Comparison of ENCODE assay signal across 8 cellular contexts in the genomic region with DNA sequence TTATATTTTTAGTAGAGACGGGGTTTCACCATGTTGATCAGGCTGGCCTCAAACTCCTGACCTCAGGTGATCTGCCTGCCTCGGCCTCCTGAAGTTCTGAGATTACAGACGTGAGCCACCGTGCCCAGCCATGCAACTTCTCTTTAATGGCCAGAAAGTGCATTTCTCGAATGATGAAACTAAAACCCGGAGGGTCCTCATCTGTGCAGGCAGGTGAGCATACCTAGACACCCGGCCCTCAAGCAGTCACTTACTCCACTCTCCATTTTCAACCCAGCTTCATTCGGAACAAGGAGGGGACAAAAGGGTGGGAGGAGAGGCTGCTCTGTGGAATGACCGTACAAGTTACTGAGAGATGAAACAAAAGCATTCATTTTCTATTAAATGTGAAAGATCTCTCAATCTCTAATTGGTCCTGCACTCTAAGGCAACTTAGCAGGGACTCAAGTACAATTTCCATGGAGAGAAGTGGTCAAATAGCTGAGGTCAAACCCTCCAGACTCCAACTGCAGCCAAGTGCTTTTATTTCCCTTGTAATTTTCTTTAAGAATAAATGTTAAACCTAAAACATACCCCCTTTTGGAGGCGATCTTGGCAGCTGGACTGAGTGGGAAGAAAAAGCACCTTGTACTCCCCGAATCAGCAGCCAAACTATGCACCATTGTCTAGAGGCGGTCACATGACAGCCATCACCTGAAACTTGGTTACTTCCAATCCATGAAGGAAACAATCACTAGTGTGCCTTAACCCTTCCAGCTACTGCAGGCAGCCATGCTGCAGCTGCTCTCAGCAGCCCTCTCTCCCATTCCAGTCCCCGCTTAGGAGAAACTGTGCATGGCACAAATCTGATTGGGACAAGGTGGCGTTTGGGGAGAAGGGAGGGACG.
DNase-seq lines count a peak whose midpoint lies in the region; ATAC-seq and TF ChIP-seq lines count a peak whose summit lies in the region.

No MANE protein-coding gene starts in this region.

- peak overlapping the region; percentile 68 for H2BK5ac ChIP-seq in trophoblast cell (ENCODE audit: low read depth, low read length, poor library complexity)

- H3K79me1 ChIP-seq in trophoblast cell (ENCODE audit: low read length): peaks cover 5% of the 10 kb centered on the region

- no peak for TF ChIP-seq EP300 in SK-N-SH (IDR thresholded peaks at IDR 0.05; ENCODE audit: borderline replicate concordance in 1 of 2, low read depth in 1 of 2, low read length in 1 of 2)

- no peaks in the 10 kb centered on the region for H3K9me2 ChIP-seq in SK-N-SH

- H3K27me3 ChIP-seq in SK-N-SH (ENCODE audit: insufficient read depth) (no peaks in the 10 kb centered on the region), cardiac muscle cell (no peaks in the 10 kb centered on the region), trophoblast cell (ENCODE audit: insufficient read depth, low read length) (no peaks in the 10 kb centered on the region)

- H3K27ac ChIP-seq in SK-N-SH (ENCODE audit: low read depth in 2 of 2, low read length in 1 of 2) (peak overlapping the region; percentile 80 to 88), cardiac muscle cell (peak overlapping the region; percentile 87), trophoblast cell (ENCODE audit: low read depth, low read length) (peak overlapping the region; percentile 22)

- H2BK120ac ChIP-seq in trophoblast cell (ENCODE audit: insufficient read depth, low read length, poor library complexity): peak overlapping the region; percentile 46

- peak overlapping the region; percentile 95 for H3K18ac ChIP-seq in trophoblast cell (ENCODE audit: low read length)

- peak overlapping the region; percentile 68 for H2AK5ac ChIP-seq in trophoblast cell (ENCODE audit: low read length)

- H4K8ac ChIP-seq in trophoblast cell (ENCODE audit: low read depth, low read length): peak overlapping the region; percentile 82

- TF ChIP-seq CTCF in Calu3 (IDR thresholded peaks at IDR 0.05; ENCODE audit: unreplicated experiment) (no peak), SK-N-SH (IDR thresholded peaks at IDR 0.05) (no peak), cardiac muscle cell (IDR thresholded peaks at IDR 0.05; ENCODE audit: low read depth, low read length) (no peak)

- DNase-seq in Calu3 (peak; percentile 23), SK-N-SH (no peak), cardiac muscle cell (ENCODE audit: low read depth in 1 of 2, low spot score in 1 of 2) (no peak), trophoblast cell (no peak), NCI-H526 treated with DMSO at 0.1 percent for 48 hours (lab: John Stamatoyannopoulos, UW) (no peak), NAMALWA (ENCODE audit: low spot score) (no peak), kidney glomerular epithelial cell (lab: John Stamatoyannopoulos, UW) (no peak)

- peaks cover 62% of the 10 kb centered on the region for H3K4me1 Mint-ChIP-seq in Calu3 (ENCODE audit: low read depth, unreplicated experiment)

- peak overlapping the region; percentile 84 for H3K14ac ChIP-seq in trophoblast cell (ENCODE audit: low read length)

- H4K91ac ChIP-seq in trophoblast cell (ENCODE audit: low read depth, low read length): peak overlapping the region; percentile 90

- H3K9me3 ChIP-seq in SK-N-SH (no peaks in the 10 kb centered on the region), cardiac muscle cell (ENCODE audit: low read depth) (no peaks in the 10 kb centered on the region), trophoblast cell (ENCODE audit: insufficient read depth, low read depth, low read length) (peaks cover 2% of the 10 kb centered on the region)

- no peak for TF ChIP-seq RAD21 in SK-N-SH (IDR thresholded peaks at IDR 0.05; ENCODE audit: low read length)

- H3K36me3 ChIP-seq in SK-N-SH (replicated peaks in 1 of 2; ENCODE audit: control insufficient read depth in 1 of 2, insufficient read depth in 2 of 2, low read length in 1 of 2) (peaks cover 0 to 9% of the 10 kb centered on the region in 2 experiments), cardiac muscle cell (no peaks in the 10 kb centered on the region), trophoblast cell (ENCODE audit: control insufficient read depth in 1 of 2, insufficient read depth in 2 of 2, low read length in 2 of 2) (no peaks in the 10 kb centered on the region)

- H3K36me3 Mint-ChIP-seq in Calu3 (ENCODE audit: insufficient read depth, unreplicated experiment): peaks cover 19% of the 10 kb centered on the region

- peak overlapping the region; percentile 69 for H4K12ac ChIP-seq in trophoblast cell (ENCODE audit: low read depth, low read length)

- H3K9me3 Mint-ChIP-seq in Calu3 (ENCODE audit: low read depth, unreplicated experiment): no peaks in the 10 kb centered on the region

- H2BK12ac ChIP-seq in trophoblast cell (ENCODE audit: low read length): peak overlapping the region; percentile 78

- H3K4me2 ChIP-seq in SK-N-SH: peak overlapping the region; percentile 90
- peak overlapping the region; percentile 46 for H3K4me2 ChIP-seq in trophoblast cell (ENCODE audit: low read length)

- peaks cover 41 to 42% of the 10 kb centered on the region in 2 experiments for H3K4me1 ChIP-seq in SK-N-SH (ENCODE audit: control insufficient read depth in 1 of 2, insufficient read depth in 2 of 2, low read depth in 1 of 2, low read length in 1 of 2)
- H3K4me1 ChIP-seq in cardiac muscle cell (ENCODE audit: low read depth): peaks cover 32% of the 10 kb centered on the region
- peaks cover 19 to 22% of the 10 kb centered on the region in 2 experiments for H3K4me1 ChIP-seq in trophoblast cell (ENCODE audit: control insufficient read depth in 1 of 2, insufficient read depth in 2 of 2, low read length in 2 of 2)

- intact Hi-C loops in Calu3 (cut with micrococcal nuclease; ENCODE audit: unreplicated experiment): loop anchor here (1.0 to 5.0 kb wide), 2 partner anchors 10 to 61 kb away; a partner anchor contains a TSS

- CTCF ChIA-PET in Calu3 (lab: Charles Lee) (interaction anchor here (1.1 kb wide), 1 partner anchor 10 kb away, joined by 4 read pairs; no protein-coding TSS in a partner anchor), SK-N-SH (lab: Yijun Ruan, JAX) (no interaction called here)

- peaks cover 100% of the 10 kb centered on the region for H3K79me2 ChIP-seq in SK-N-SH (ENCODE audit: insufficient read depth)
- H3K79me2 ChIP-seq in trophoblast cell (ENCODE audit: control insufficient read depth, insufficient read depth, low read length, poor library complexity): peaks cover 6% of the 10 kb centered on the region

- no peak overlapping the region for H3K23ac ChIP-seq in trophoblast cell (ENCODE audit: low read length)

- WGBS in SK-N-SH (ENCODE audit: low lambda C conversion rate): 63% methylated on average over 15 of the region's 15 CpGs
- no CpG with 5 or more reads among the region's 15 CpGs for WGBS in trophoblast cell (ENCODE audit: extremely low coverage, insufficient coverage, insufficient read length)

- no peak for ATAC-seq in HG03342 (IDR thresholded peaks at IDR 0.05; ENCODE audit: unreplicated experiment)

- H3K9ac ChIP-seq in SK-N-SH: peak overlapping the region; percentile 59
- no peak overlapping the region for H3K9ac ChIP-seq in trophoblast cell (ENCODE audit: low read length)

- H4K20me1 ChIP-seq in SK-N-SH (ENCODE audit: insufficient read depth): peaks cover 93% of the 10 kb centered on the region

- peak overlapping the region; percentile 67 for H3K27ac Mint-ChIP-seq in Calu3 (ENCODE audit: unreplicated experiment)

- no peak overlapping the region for H2AFZ ChIP-seq in SK-N-SH (ENCODE audit: low read depth)
- H2AFZ ChIP-seq in trophoblast cell (ENCODE audit: insufficient read depth, low read length, poor library complexity): peak overlapping the region; percentile 39

- POLR2A ChIA-PET in SK-N-SH (lab: Yijun Ruan, JAX): interaction anchor here (0.7 kb wide), 1 partner anchor 761 kb away, joined by 3 read pairs; no protein-coding TSS in a partner anchor

- no peaks in the 10 kb centered on the region for H3K27me3 Mint-ChIP-seq in Calu3 (ENCODE audit: unreplicated experiment)

- H3F3A ChIP-seq in SK-N-SH (replicated peaks; ENCODE audit: insufficient read depth): peaks cover 23% of the 10 kb centered on the region

- peak overlapping the region; percentile 75 for H3K4me3 Mint-ChIP-seq in Calu3 (ENCODE audit: low read depth, unreplicated experiment)

- H3K4me3 ChIP-seq in SK-N-SH (ENCODE audit: low read depth in 2 of 2, low read length in 1 of 2) (peak overlapping the region; percentile 33 to 49), cardiac muscle cell (peak overlapping the region; percentile 23), trophoblast cell (ENCODE audit: low read depth, low read length) (no peak overlapping the region)

- BruUV-seq in Calu3 (replicated peaks; lab: Mats Ljungman, UMichigan): TSS peak; percentile 52

- peak overlapping the region; percentile 81 for H3K4ac ChIP-seq in trophoblast cell (ENCODE audit: low read depth, low read length)

TF ChIP-seq in SK-N-SH, 30 proteins besides CTCF, POLR2A, EP300 and RAD21 (continues in another document):
- TF ChIP-seq RFX5 (IDR thresholded peaks at IDR 0.05; ENCODE audit: low read length): no peak
- no peak for TF ChIP-seq SIN3A (IDR thresholded peaks at IDR 0.05; ENCODE audit: borderline replicate concordance, low read depth, low read length)
- TF ChIP-seq, protein P1, sequence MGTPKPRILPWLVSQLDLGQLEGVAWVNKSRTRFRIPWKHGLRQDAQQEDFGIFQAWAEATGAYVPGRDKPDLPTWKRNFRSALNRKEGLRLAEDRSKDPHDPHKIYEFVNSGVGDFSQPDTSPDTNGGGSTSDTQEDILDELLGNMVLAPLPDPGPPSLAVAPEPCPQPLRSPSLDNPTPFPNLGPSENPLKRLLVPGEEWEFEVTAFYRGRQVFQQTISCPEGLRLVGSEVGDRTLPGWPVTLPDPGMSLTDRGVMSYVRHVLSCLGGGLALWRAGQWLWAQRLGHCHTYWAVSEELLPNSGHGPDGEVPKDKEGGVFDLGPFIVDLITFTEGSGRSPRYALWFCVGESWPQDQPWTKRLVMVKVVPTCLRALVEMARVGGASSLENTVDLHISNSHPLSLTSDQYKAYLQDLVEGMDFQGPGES (IDR thresholded peaks at IDR 0.05; ENCODE audit: low read depth, low read length): no peak
- TF ChIP-seq MXI1 (IDR thresholded peaks at IDR 0.05; ENCODE audit: low read depth, low read length): no peak
- TF ChIP-seq, protein P2, sequence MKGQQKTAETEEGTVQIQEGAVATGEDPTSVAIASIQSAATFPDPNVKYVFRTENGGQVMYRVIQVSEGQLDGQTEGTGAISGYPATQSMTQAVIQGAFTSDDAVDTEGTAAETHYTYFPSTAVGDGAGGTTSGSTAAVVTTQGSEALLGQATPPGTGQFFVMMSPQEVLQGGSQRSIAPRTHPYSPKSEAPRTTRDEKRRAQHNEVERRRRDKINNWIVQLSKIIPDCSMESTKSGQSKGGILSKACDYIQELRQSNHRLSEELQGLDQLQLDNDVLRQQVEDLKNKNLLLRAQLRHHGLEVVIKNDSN (IDR thresholded peaks at IDR 0.05; ENCODE audit: borderline replicate concordance, low read depth): peak; percentile 72; the same call in 1 of the 2 replicates

Comparison
In these comparisons a context has a peak if more than half of its experiments do, and no peak if none do; other contexts are left out.
1. H3K27ac ChIP-seq: peak in every context shown above with its lines; median percentile 87 in cardiac muscle cell; 84 in SK-N-SH; 22 in trophoblast cell.